ENCODE assay signal across 8 cellular contexts in genomic region chr1:58783993-58784757, GRCh38. TPM values are rescaled to one million over a fixed set of nuclear protein-coding genes. Genes with fewer than 3 reads are reported as not detected.
A peak's percentile ranks its signal among the peaks of the same experiment; 100 is the strongest.
DNase-seq lines count a peak whose midpoint lies in the region; ATAC-seq and TF ChIP-seq lines count a peak whose summit lies in the region.

Gene JUN, minus strand, starts transcription at chr1:58784047. Its CDS starts 977 bp downstream, at chr1:58783070.

- peak; percentile 99 for TF ChIP-seq POLR2A in GM19099 (IDR thresholded peaks at IDR 0.05; ENCODE audit: extremely low read depth, insufficient read length, low read depth)

- peak; percentile 81 for ATAC-seq in HG03432 (IDR thresholded peaks at IDR 0.05; ENCODE audit: unreplicated experiment)

- DNase-seq in AG10803 (ENCODE audit: low read depth) (peak; percentile 100), NCI-H510A (lab: John Stamatoyannopoulos, UW) (peak; percentile 98), cerebellum (ENCODE audit: low spot score) (peak; percentile 99), islet precursor cell (peak; percentile 100)
- DNase-seq in activated CD4-positive, alpha-beta T cell treated with anti-CD3 and anti-CD28 coated beads for 1 hour, result peak; percentile 98
- peak; percentile 96 to 98 (median 97) for DNase-seq in stimulated activated CD4-positive, alpha-beta T cell treated with anti-CD3 and anti-CD28 coated beads, Interleukin-12 subunit alpha, Interleukin-12 subunit beta, amount 100 ng/mL, for 48 hours (ENCODE audit: low read depth in 2 of 3, low spot score in 1 of 3)

- peak within 1 kb of the TSS; percentile 99 for H3K4me3 ChIP-seq in AG10803 (ENCODE audit: low read length)

- 0 out of 2 replicates have a peak, but pooled peaks have one; percentile 13 for TF ChIP-seq CTCF in AG10803 (conservative IDR thresholded peaks at IDR 0.05; ENCODE audit: low read length)

RNA-seq across cellular contexts. Expression of gene JUN, which starts in this region (rescaled TPM):
- 51.2 TPM for total RNA-seq in cerebellum

Comparison
In these comparisons a context has a peak if more than half of its experiments do, and no peak if none do; other contexts are left out.
1. Peak in every context shown above with its lines: DNase-seq, ATAC-seq and H3K4me3 ChIP-seq.